ENCODE assay signal across 10 cellular contexts in the genomic region with DNA sequence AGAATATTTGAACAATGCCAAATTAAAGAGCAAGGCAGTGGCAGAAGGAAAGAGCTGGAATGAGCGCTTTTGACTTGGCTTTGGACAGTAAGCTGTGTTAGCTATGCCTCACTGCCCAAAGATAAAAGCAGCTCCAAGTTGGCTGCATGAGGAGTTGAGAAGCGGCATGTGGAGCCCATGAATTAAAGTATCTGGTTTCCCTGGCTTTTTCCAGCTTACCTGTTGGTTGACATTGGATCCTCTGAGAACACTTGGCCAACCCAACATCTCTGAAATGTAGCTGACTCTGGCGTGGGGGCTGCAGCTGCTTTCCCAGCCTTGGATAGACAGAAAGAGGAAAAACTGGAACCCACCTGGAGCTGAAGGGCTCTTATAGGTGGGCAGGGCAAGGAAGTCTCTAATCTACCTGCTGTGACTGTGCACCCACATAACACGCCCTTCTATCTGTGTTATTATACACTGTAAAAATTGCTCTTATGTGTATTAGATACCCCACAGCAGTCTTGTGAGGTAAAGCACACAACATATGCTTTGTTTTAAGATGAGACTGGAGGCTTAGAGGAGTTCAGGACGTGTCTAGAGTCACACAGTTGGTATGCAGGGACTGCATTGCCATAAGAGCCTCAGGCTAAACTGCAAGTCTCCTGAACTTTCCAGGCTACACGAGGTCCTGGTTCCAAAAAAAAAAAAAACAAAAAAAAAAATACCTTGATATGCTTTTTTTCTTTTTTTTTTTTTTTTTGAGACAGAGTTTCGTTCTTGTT. TPM values are rescaled to one million over a fixed set of nuclear protein-coding genes. Genes with fewer than 3 reads are reported as not detected.
DNase-seq lines count a peak whose midpoint lies in the region; ATAC-seq and TF ChIP-seq lines count a peak whose summit lies in the region.
"Had no signal": no experiment of that assay in that cellular context is flagged by ENCODE, and none has a peak within 500 bp of the region (broad histone marks: within the 10 kb centered on the region; RNA-seq: fewer than 3 reads in every experiment).

No MANE protein-coding gene starts in this region.

- TF ChIP-seq CTCF in endothelial cell (IDR thresholded peaks at IDR 0.05; ENCODE audit: unreplicated experiment), result no peak

- H3K27ac Mint-ChIP-seq in endothelial cell (ENCODE audit: unreplicated experiment), result no peak overlapping the region

- no peaks in the 10 kb centered on the region for H3K9me3 ChIP-seq in GM23248 (ENCODE audit: low read depth)

- ATAC-seq in esophagus mucosa (peak; percentile 31), GM19395 (IDR thresholded peaks at IDR 0.05; ENCODE audit: unreplicated experiment) (no peak), HG02981 (IDR thresholded peaks at IDR 0.05; ENCODE audit: unreplicated experiment) (no peak), GM18858 (IDR thresholded peaks at IDR 0.05; ENCODE audit: unreplicated experiment) (no peak)
- ATAC-seq: activated T-cell treated with anti-CD3 and anti-CD28 coated beads, Interleukin-2, amount 50 U/mL, for 4 hours had no signal

- H3K4me3 Mint-ChIP-seq in endothelial cell (ENCODE audit: unreplicated experiment), result no peak overlapping the region
- H3K4me3 Mint-ChIP-seq: activated T-cell treated with anti-CD3 and anti-CD28 coated beads, Interleukin-2, amount 50 U/mL, for 4 hours had no signal

- H3K36me3 Mint-ChIP-seq in endothelial cell (ENCODE audit: low read depth, unreplicated experiment), result peaks cover 6% of the 10 kb centered on the region

- H3K9me3 Mint-ChIP-seq in endothelial cell (ENCODE audit: unreplicated experiment), result no peaks in the 10 kb centered on the region
- H3K9me3 Mint-ChIP-seq: activated T-cell treated with anti-CD3 and anti-CD28 coated beads, Interleukin-2, amount 50 U/mL, for 4 hours had no signal

- no peaks in the 10 kb centered on the region for H4K20me1 ChIP-seq in GM23248 (ENCODE audit: insufficient read depth)

- no peak overlapping the region for H3K4me3 ChIP-seq in GM23248

- peaks cover 22% of the 10 kb centered on the region for H3K4me1 Mint-ChIP-seq in endothelial cell (ENCODE audit: unreplicated experiment)

- H3K27ac ChIP-seq in GM23248, result peak overlapping the region; percentile 42; the same call in 1 of the 2 replicates

- DNase-seq in AG08396 (ENCODE audit: low spot score), result peak; percentile 42
- DNase-seq in GM23248, result peak; percentile 91
- DNase-seq in NCI-H446 treated with DMSO at 0.1 percent for 48 hours (lab: John Stamatoyannopoulos, UW), result peak; percentile 95
- DNase-seq in endothelial cell (ENCODE audit: low spot score), result no peak
- DNase-seq: activated T-cell treated with anti-CD3 and anti-CD28 coated beads, Interleukin-2, amount 50 U/mL, for 4 hours; Karpas-422 had no signal

- no peak overlapping the region for H2AFZ ChIP-seq in GM23248

- in situ Hi-C loops in GM23248 (cut with MboI), result no loop called here

- 0 out of 2 replicates have a peak, but pooled peaks cover 2% of the 10 kb centered on the region for H3K36me3 ChIP-seq in GM23248 (ENCODE audit: low read depth)

- H3K4me1 ChIP-seq in GM23248 (ENCODE audit: insufficient read depth), result peaks cover 36% of the 10 kb centered on the region

- 60 to 69% methylated on average over 7 of the region's 7 CpGs for WGBS in GM23248 (ENCODE audit: low coverage in 1 of 2, low lambda C conversion rate in 2 of 2, missing lambda C conversion rate in 2 of 2), 2 experiments

- H3F3A ChIP-seq in GM23248 (ENCODE audit: insufficient read depth), result peaks cover 30% of the 10 kb centered on the region

- peaks cover 96% of the 10 kb centered on the region for H3K79me2 ChIP-seq in GM23248 (ENCODE audit: insufficient read depth)

- peaks cover 5% of the 10 kb centered on the region for H3K27me3 Mint-ChIP-seq in endothelial cell (ENCODE audit: unreplicated experiment)

- no peak overlapping the region for H3K9ac ChIP-seq in GM23248

- H3K27me3 ChIP-seq in GM23248 (replicated peaks; ENCODE audit: insufficient read depth), result no peaks in the 10 kb centered on the region

- H3K4me2 ChIP-seq in GM23248 (ENCODE audit: unreplicated experiment), result peak overlapping the region; percentile 28

- H3K9me2 ChIP-seq in GM23248 (ENCODE audit: insufficient read depth), result no peaks in the 10 kb centered on the region

RNA-seq across cellular contexts. Expression of a gene that starts 5.8 kb away (rescaled TPM):
- 17.7 and 19.7 TPM in 2 replicates for total RNA-seq in GM23248 (2014; rRNA removed; shearing (Covaris generic))
- 13.6 and 15.5 TPM in 2 replicates for polyA plus RNA-seq in GM23248 (2016; fragmentation: Nextera tagmentation; extraction: Ambion mirVana)
- 13.9 TPM for total RNA-seq in esophagus mucosa
- total RNA-seq in endothelial cell (ENCODE audit: unreplicated experiment), result 43.3 TPM
